In genomic region chr20:56826971-56827645, GRCh38 we compare ENCODE assay signal across 13 cellular contexts.
DNase-seq lines count a peak whose midpoint lies in the region; ATAC-seq, FAIRE-seq and TF ChIP-seq lines count a peak whose summit lies in the region.
"Had no signal": no experiment of that assay in that cellular context is flagged by ENCODE, and none has a peak within 500 bp of the region (broad histone marks: within the 10 kb centered on the region; RNA-seq: fewer than 3 reads in every experiment).

No MANE protein-coding gene starts in this region.

- DNase-seq in AG20443 (ENCODE audit: low spot score) (peak; percentile 87), NOMO-1 treated with DMSO at 0.1 percent for 48 hours (lab: John Stamatoyannopoulos, UW; ENCODE audit: unreplicated experiment) (peak; percentile 90), omental fat pad (ENCODE audit: low spot score) (no peak), small intestine (no peak), KBM-7 (no peak)
- DNase-seq in stimulated activated naive B cell treated with anti-CD40 and anti-IgM and Interleukin-4, amounts not matched to agents 10 μg/mL and 1 μg/mL and 100 μg/mL, for 72 hours: no peak
- DNase-seq: naive thymus-derived CD4-positive, alpha-beta T cell; NCI-H510A; T-cell had no signal

- in situ Hi-C loops in KBM-7 (cut with MboI; ENCODE audit: low pct_unique_long_range_greater_than_20kb, low sequenced_read_pairs): no loop called here

- H3K4me1 ChIP-seq in small intestine (ENCODE audit: control insufficient read depth in 2 of 2, insufficient read depth in 1 of 2, low read depth in 1 of 2, low read length in 1 of 2): no peaks in the 10 kb centered on the region

- H3K27me3 ChIP-seq in small intestine (ENCODE audit: control insufficient read depth in 2 of 2, insufficient read depth in 2 of 2, low read length in 2 of 2): peaks cover 0 to 6% of the 10 kb centered on the region in 2 donors

- H3K4me3 ChIP-seq in small intestine (ENCODE audit: low read depth in 1 of 2, low read length in 2 of 2): no peak overlapping the region

- peaks cover 40 to 51% of the 10 kb centered on the region in 2 donors for H3K27me3 Mint-ChIP-seq in stimulated activated naive B cell treated with anti-CD40 and anti-IgM and Interleukin-4, amounts not matched to agents 10 μg/mL and 1 μg/mL and 100 μg/mL, for 72 hours

- no peaks in the 10 kb centered on the region for H3K4me1 Mint-ChIP-seq in stimulated activated naive B cell treated with anti-CD40 and anti-IgM and Interleukin-4, amounts not matched to agents 10 μg/mL and 1 μg/mL and 100 μg/mL, for 72 hours
- H3K4me1 Mint-ChIP-seq: T-cell had no signal

- peaks cover 5% of the 10 kb centered on the region in 2 donors for H3K9me3 Mint-ChIP-seq in stimulated activated naive B cell treated with anti-CD40 and anti-IgM and Interleukin-4, amounts not matched to agents 10 μg/mL and 1 μg/mL and 100 μg/mL, for 72 hours

- H3K4me3 Mint-ChIP-seq in stimulated activated naive B cell treated with anti-CD40 and anti-IgM and Interleukin-4, amounts not matched to agents 10 μg/mL and 1 μg/mL and 100 μg/mL, for 72 hours: no peak overlapping the region
- H3K4me3 Mint-ChIP-seq: activated naive CD8-positive, alpha-beta T cell; naive thymus-derived CD4-positive, alpha-beta T cell; T-cell had no signal

- WGBS in small intestine, 3 donors: 59 to 61% (median 61%) methylated on average over 15 of the region's 15 CpGs

- no peak overlapping the region for H3K27ac Mint-ChIP-seq in stimulated activated naive B cell treated with anti-CD40 and anti-IgM and Interleukin-4, amounts not matched to agents 10 μg/mL and 1 μg/mL and 100 μg/mL, for 72 hours
- H3K27ac Mint-ChIP-seq: activated naive CD8-positive, alpha-beta T cell; naive thymus-derived CD4-positive, alpha-beta T cell; T-cell had no signal

- FAIRE-seq in endometrium (lab: Jason Lieb, UNC) (peak; percentile 99), small intestine (lab: Jason Lieb, UNC) (no peak)

- TF ChIP-seq CTCF in omental fat pad (IDR thresholded peaks at IDR 0.05): no peak

- no peak overlapping the region for H3K27ac ChIP-seq in small intestine (ENCODE audit: low read depth in 1 of 2, low read length in 1 of 2)
- H3K27ac ChIP-seq: C4-2B had no signal

- ATAC-seq in omental fat pad (ENCODE audit: low FRiP score) (peak; percentile 95), HG03159 (IDR thresholded peaks at IDR 0.05; ENCODE audit: unreplicated experiment) (no peak)
- no peak for ATAC-seq in stimulated activated naive B cell treated with anti-CD40 and anti-IgM and Interleukin-4, amounts not matched to agents 10 μg/mL and 1 μg/mL and 100 μg/mL, for 72 hours (replicated peaks)
- ATAC-seq: naive thymus-derived CD4-positive, alpha-beta T cell; T-cell had no signal

- no peaks in the 10 kb centered on the region for H3K9me3 ChIP-seq in small intestine (ENCODE audit: control insufficient read depth, low read depth)

- H3K36me3 Mint-ChIP-seq in stimulated activated naive B cell treated with anti-CD40 and anti-IgM and Interleukin-4, amounts not matched to agents 10 μg/mL and 1 μg/mL and 100 μg/mL, for 72 hours: no peaks in the 10 kb centered on the region
- H3K36me3 Mint-ChIP-seq: activated naive CD8-positive, alpha-beta T cell; T-cell had no signal

- H3K36me3 ChIP-seq in small intestine (ENCODE audit: control insufficient read depth in 2 of 2, insufficient read depth in 2 of 2, low read length in 2 of 2): no peaks in the 10 kb centered on the region

Comparison
In these comparisons a context has a peak if more than half of its experiments do, and no peak if none do; other contexts are left out.
1. DNase-seq: peak in AG20443 (single experiment) and NOMO-1 treated with DMSO at 0.1 percent for 48 hours (single experiment); none in omental fat pad (single experiment), small intestine (single experiment), KBM-7 (single experiment) and stimulated activated naive B cell treated with anti-CD40 and anti-IgM and Interleukin-4, amounts not matched to agents 10 μg/mL and 1 μg/mL and 100 μg/mL, for 72 hours (single experiment).